Comparison of ENCODE assay signal across 8 cellular contexts in genomic region chr17:50055055-50055425, GRCh38.
DNase-seq lines count a peak whose midpoint lies in the region; ATAC-seq and TF ChIP-seq lines count a peak whose summit lies in the region.

No MANE protein-coding gene starts in this region.

- no peak overlapping the region for H3K27ac Mint-ChIP-seq in nephron progenitor cell

- peak; percentile 15 for DNase-seq in COR-L47 (lab: John Stamatoyannopoulos, UW)
- DNase-seq in NCI-H1105 treated with DMSO at 0.1 percent for 48 hours (lab: John Stamatoyannopoulos, UW): peak; percentile 68
- DNase-seq in activated CD4-positive, alpha-beta T cell treated with anti-CD3 and anti-CD28 coated beads, Interleukin-2, amount 50 U/mL, for 48 hours: peak; percentile 7 to 19
- DNase-seq in fibroblast of mammary gland (ENCODE audit: low read depth): no peak
- DNase-seq in nephron progenitor cell: peak; percentile 21

- H3K27me3 Mint-ChIP-seq in nephron progenitor cell (ENCODE audit: low read depth, poor library complexity): peaks cover 45% of the 10 kb centered on the region

- H3K9me3 Mint-ChIP-seq in nephron progenitor cell: no peaks in the 10 kb centered on the region

- TF ChIP-seq CTCF in fibroblast of mammary gland (conservative IDR thresholded peaks at IDR 0.05; ENCODE audit: control insufficient read depth, insufficient read depth, low read depth, low read length) (no peak), nephron progenitor cell (IDR thresholded peaks at IDR 0.05) (no peak)

- H3K4me1 Mint-ChIP-seq in nephron progenitor cell: peaks cover 80% of the 10 kb centered on the region

- no peak for ATAC-seq in GM18909 (IDR thresholded peaks at IDR 0.05; ENCODE audit: poor library complexity, unreplicated experiment)
- ATAC-seq in HG02588 (IDR thresholded peaks at IDR 0.05; ENCODE audit: unreplicated experiment): no peak
- no peak for ATAC-seq in HG03442 (IDR thresholded peaks at IDR 0.05; ENCODE audit: unreplicated experiment)

- H3K4me3 ChIP-seq in fibroblast of mammary gland (ENCODE audit: control insufficient read depth, low read depth, low read length): peak overlapping the region; percentile 68

- peak overlapping the region; percentile 85 for H3K4me3 Mint-ChIP-seq in nephron progenitor cell

- no peaks in the 10 kb centered on the region for H3K36me3 Mint-ChIP-seq in nephron progenitor cell (ENCODE audit: low read depth)
